Comparison of ENCODE assay signal across 10 cellular contexts in genomic region chr12:116863275-116863767, GRCh38. TPM values are rescaled to one million over a fixed set of nuclear protein-coding genes. Genes with fewer than 3 reads are reported as not detected.
DNase-seq lines count a peak whose midpoint lies in the region; TF ChIP-seq lines count a peak whose summit lies in the region.
"Had no signal": no experiment of that assay in that cellular context is flagged by ENCODE, and none has a peak within 500 bp of the region (broad histone marks: within the 10 kb centered on the region; RNA-seq: fewer than 3 reads in every experiment).

No MANE protein-coding gene starts in this region.

- no peaks in the 10 kb centered on the region for H3K79me2 ChIP-seq in neural progenitor cell (ENCODE audit: low read depth)

- no peaks in the 10 kb centered on the region for H3K9me3 Mint-ChIP-seq in neural progenitor cell

- peaks cover 34% of the 10 kb centered on the region for H3K4me1 Mint-ChIP-seq in neural progenitor cell

- no peaks in the 10 kb centered on the region for H3K9me3 ChIP-seq in neural progenitor cell (ENCODE audit: low read depth)
- H3K9me3 ChIP-seq: sigmoid colon had no signal

- peak; percentile 66 for DNase-seq in EL
- DNase-seq in HS-27A (ENCODE audit: low read depth): peak; percentile 67
- DNase-seq in cardiac fibroblast (ENCODE audit: low read depth in 2 of 2): peak in 1 of 2 donors; percentile 61
- peak; percentile 55 for DNase-seq in neural progenitor cell (ENCODE audit: low spot score)
- no peak for DNase-seq in GM19240 (ENCODE audit: insufficient read length, low spot score)
- DNase-seq in NCI-H1092 treated with DMSO at 0.1 percent for 48 hours (lab: John Stamatoyannopoulos, UW): no peak
- no peak for DNase-seq in SW 1271 (lab: John Stamatoyannopoulos, UW)
- DNase-seq: effector CD4-positive, alpha-beta T cell; sigmoid colon had no signal

- H3K4me3 Mint-ChIP-seq in neural progenitor cell: no peak overlapping the region

- TF ChIP-seq CTCF in cardiac fibroblast (IDR thresholded peaks at IDR 0.05; ENCODE audit: low read depth, low read length): peak; percentile 66
- peak; percentile 78 for TF ChIP-seq CTCF in neural progenitor cell (IDR thresholded peaks at IDR 0.05)

- H4K20me1 ChIP-seq in neural progenitor cell (ENCODE audit: low read depth): no peaks in the 10 kb centered on the region

- H3K27me3 ChIP-seq in neural progenitor cell: no peaks in the 10 kb centered on the region

- no peak overlapping the region for H2AFZ ChIP-seq in neural progenitor cell (replicated peaks)

- no peak overlapping the region for H3K27ac ChIP-seq in neural progenitor cell
- H3K27ac ChIP-seq: sigmoid colon, SK-N-MC had no signal

- no peak overlapping the region for H3K4me2 ChIP-seq in neural progenitor cell

- H3K36me3 ChIP-seq in neural progenitor cell: no peaks in the 10 kb centered on the region
- H3K36me3 ChIP-seq: sigmoid colon had no signal

- no peak overlapping the region for H3K9ac ChIP-seq in neural progenitor cell

- H3K4me3 ChIP-seq in cardiac fibroblast (replicated peaks in 1 of 2; ENCODE audit: low read depth in 2 of 2, low read length in 2 of 2): no peak overlapping the region
- H3K4me3 ChIP-seq in neural progenitor cell: no peak overlapping the region
- H3K4me3 ChIP-seq: sigmoid colon, SK-N-MC had no signal

- H3K36me3 Mint-ChIP-seq in neural progenitor cell: no peaks in the 10 kb centered on the region

- no peaks in the 10 kb centered on the region for H3F3A ChIP-seq in neural progenitor cell (ENCODE audit: low read depth)

- no peak overlapping the region for H3K27ac Mint-ChIP-seq in neural progenitor cell

- H3K27me3 Mint-ChIP-seq in neural progenitor cell (ENCODE audit: insufficient read depth, low read depth): peaks cover 14% of the 10 kb centered on the region

- H3K4me1 ChIP-seq in neural progenitor cell: no peaks in the 10 kb centered on the region

RNA-seq across cellular contexts. Expression of gene HRK, which starts 17.9 kb away (rescaled TPM):
- 0.06 TPM in 1 of 2 replicates, not detected in the other for total RNA-seq in neural progenitor cell (ENCODE audit: low replicate concordance)

RNA-seq across cellular contexts. Expression of gene FBXW8, which starts 47.4 kb away (rescaled TPM):
- total RNA-seq in neural progenitor cell (ENCODE audit: low replicate concordance): 20.7 and 27.2 TPM in 2 replicates

Comparison
In these comparisons a context has a peak if more than half of its experiments do, and no peak if none do; other contexts are left out.
1. DNase-seq: peak in EL (single experiment), HS-27A (single experiment) and neural progenitor cell (single experiment); none in GM19240 (single experiment), NCI-H1092 treated with DMSO at 0.1 percent for 48 hours (single experiment) and SW 1271 (0 of 2).